ENCODE assay signal across 14 cellular contexts in the genomic region with DNA sequence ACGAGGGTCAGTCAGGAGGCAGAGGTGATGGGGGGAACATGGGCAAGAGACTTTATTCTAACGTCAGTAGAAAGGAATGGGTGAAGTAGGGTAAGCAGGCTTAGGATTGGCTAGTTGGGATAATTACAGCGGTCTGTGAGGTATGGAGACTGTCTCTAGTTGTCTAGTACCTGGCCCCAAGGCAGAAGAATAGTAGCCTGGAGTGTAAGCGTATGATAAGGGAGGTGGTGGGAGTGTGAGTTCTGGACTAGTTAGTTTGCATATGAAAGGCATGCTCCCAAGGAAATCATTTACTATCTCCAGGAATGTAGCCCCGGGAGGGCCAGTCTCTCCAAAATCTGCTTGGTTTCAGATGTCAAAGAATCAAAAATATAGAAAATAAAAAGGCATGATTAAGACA.
A peak's percentile ranks its signal among the peaks of the same experiment; 100 is the strongest.
DNase-seq lines count a peak whose midpoint lies in the region; ATAC-seq and TF ChIP-seq lines count a peak whose summit lies in the region.
"Had no signal": no experiment of that assay in that cellular context is flagged by ENCODE, and none has a peak within 500 bp of the region (broad histone marks: within the 10 kb centered on the region; RNA-seq: fewer than 3 reads in every experiment).

No MANE protein-coding gene starts in this region.

- no peaks in the 10 kb centered on the region for H3K27me3 ChIP-seq in iPS-20b (ENCODE audit: insufficient read depth, low read length)
- H3K27me3 ChIP-seq: BLaER1 had no signal

- H3K36me3 ChIP-seq in iPS-20b (ENCODE audit: insufficient read depth, low read depth, low read length): peaks cover 22% of the 10 kb centered on the region
- H3K36me3 ChIP-seq: BLaER1 had no signal

- peaks cover 35% of the 10 kb centered on the region for H3K4me1 ChIP-seq in iPS-20b (ENCODE audit: insufficient read depth, low read length)
- H3K4me1 ChIP-seq: BLaER1 had no signal

- peaks cover 41% of the 10 kb centered on the region for H3K4me1 Mint-ChIP-seq in nephron
- H3K4me1 Mint-ChIP-seq: CD8-positive, alpha-beta memory T cell had no signal

- no peak for ATAC-seq in stimulated activated naive CD8-positive, alpha-beta T cell treated with anti-CD3 and anti-CD28 coated beads, Interleukin-15, Interleukin-2, amounts not matched to agents 100 U/mL and 50 U/mL, for 24 hours

- no peak overlapping the region for H3K9ac ChIP-seq in iPS-20b (ENCODE audit: low read depth, low read length)
- H3K9ac ChIP-seq: BLaER1 had no signal

- peak overlapping the region in 2 of 3 experiments; percentile 43 to 81 for H3K27ac Mint-ChIP-seq in nephron
- H3K27ac Mint-ChIP-seq: CD8-positive, alpha-beta memory T cell had no signal

- H3K4me3 Mint-ChIP-seq in nephron: no peak overlapping the region
- H3K4me3 Mint-ChIP-seq: CD8-positive, alpha-beta memory T cell had no signal

- H3K27me3 Mint-ChIP-seq in nephron (ENCODE audit: low read depth): no peaks in the 10 kb centered on the region
- H3K27me3 Mint-ChIP-seq: CD8-positive, alpha-beta memory T cell had no signal

- no peaks in the 10 kb centered on the region for H3K9me3 Mint-ChIP-seq in nephron

- no peak overlapping the region for H3K27ac ChIP-seq in iPS-20b (ENCODE audit: low read length)
- H3K27ac ChIP-seq: BLaER1 had no signal

- peak; percentile 77 for DNase-seq in ELF-1 (ENCODE audit: low read depth, low spot score)
- peak; percentile 50 for DNase-seq in NCI-H226
- no peak for DNase-seq in superior temporal gyrus (ENCODE audit: extremely low spot score)
- no peak for DNase-seq in stimulated activated naive CD8-positive, alpha-beta T cell treated with anti-CD3 and anti-CD28 coated beads, Interleukin-15, Interleukin-2, amounts not matched to agents 100 U/mL and 50 U/mL, for 24 hours
- DNase-seq in NCI-H2107 treated with DMSO at 0.1 percent for 48 hours (lab: John Stamatoyannopoulos, UW; ENCODE audit: unreplicated experiment): no peak
- DNase-seq: 8988T; AML-193; Caco-2; CD8-positive, alpha-beta memory T cell; DND-41; GF-D8 had no signal

- peaks cover 52% of the 10 kb centered on the region for H3K36me3 Mint-ChIP-seq in nephron (ENCODE audit: low read depth)
- H3K36me3 Mint-ChIP-seq: CD8-positive, alpha-beta memory T cell had no signal

- TF ChIP-seq CTCF in nephron (IDR thresholded peaks at IDR 0.05; ENCODE audit: unreplicated experiment in 3 of 3): no peak

- peak overlapping the region; percentile 41; the same call in 1 of the 2 replicates for H3K4me3 ChIP-seq in iPS-20b (ENCODE audit: low read length)
- H3K4me3 ChIP-seq: BLaER1 had no signal

- H3K9me3 ChIP-seq in iPS-20b (ENCODE audit: insufficient read depth, low read depth, low read length): no peaks in the 10 kb centered on the region
- H3K9me3 ChIP-seq: BLaER1, Caco-2 had no signal

Comparison
In these comparisons a context has a peak if more than half of its experiments do, and no peak if none do; other contexts are left out.
1. DNase-seq: peak in ELF-1 (single experiment) and NCI-H226 (single experiment); none in superior temporal gyrus (single experiment), stimulated activated naive CD8-positive, alpha-beta T cell treated with anti-CD3 and anti-CD28 coated beads, Interleukin-15, Interleukin-2, amounts not matched to agents 100 U/mL and 50 U/mL, for 24 hours (single experiment) and NCI-H2107 treated with DMSO at 0.1 percent for 48 hours (single experiment).